Comparison of ENCODE assay signal across 1 cellular context in the genomic region with DNA sequence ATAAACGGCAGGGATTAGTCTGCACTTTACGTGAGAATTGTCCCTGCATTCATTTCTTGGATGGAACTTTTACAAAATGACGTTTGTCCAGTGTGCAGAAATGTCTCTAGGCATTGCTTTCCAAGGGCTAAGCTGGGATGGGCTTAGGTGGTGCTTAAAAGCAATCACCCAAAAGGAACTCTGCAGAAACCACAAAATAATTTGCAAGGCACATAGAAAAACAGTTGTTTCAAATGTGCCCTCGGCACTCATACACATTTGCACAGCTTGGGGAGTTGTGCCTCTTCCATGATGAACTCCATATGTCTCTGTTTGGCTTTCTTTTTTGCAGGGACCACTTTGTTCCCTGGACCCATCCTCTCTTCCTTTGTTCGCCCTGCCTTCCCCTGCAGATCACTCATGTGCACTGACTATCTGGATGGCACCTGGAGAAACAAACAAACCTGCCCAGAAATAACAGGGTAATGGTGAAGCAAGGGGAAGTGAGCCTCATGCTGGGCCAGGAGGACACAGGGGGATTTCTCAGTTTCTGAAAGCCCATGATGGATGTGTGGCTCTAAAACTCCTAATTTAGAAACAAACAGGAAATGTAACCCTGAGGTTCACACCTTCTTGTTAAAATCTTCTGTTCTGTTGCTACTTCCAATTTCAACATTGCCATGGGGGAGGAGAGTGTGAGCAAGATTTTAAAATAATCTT.
TF ChIP-seq lines count a peak whose summit lies in the region.

No MANE protein-coding gene starts in this region.

TF ChIP-seq in SK-N-SH, 30 proteins besides CTCF, POLR2A, EP300 and RAD21 (continued from another document):
- TF ChIP-seq, protein P1, sequence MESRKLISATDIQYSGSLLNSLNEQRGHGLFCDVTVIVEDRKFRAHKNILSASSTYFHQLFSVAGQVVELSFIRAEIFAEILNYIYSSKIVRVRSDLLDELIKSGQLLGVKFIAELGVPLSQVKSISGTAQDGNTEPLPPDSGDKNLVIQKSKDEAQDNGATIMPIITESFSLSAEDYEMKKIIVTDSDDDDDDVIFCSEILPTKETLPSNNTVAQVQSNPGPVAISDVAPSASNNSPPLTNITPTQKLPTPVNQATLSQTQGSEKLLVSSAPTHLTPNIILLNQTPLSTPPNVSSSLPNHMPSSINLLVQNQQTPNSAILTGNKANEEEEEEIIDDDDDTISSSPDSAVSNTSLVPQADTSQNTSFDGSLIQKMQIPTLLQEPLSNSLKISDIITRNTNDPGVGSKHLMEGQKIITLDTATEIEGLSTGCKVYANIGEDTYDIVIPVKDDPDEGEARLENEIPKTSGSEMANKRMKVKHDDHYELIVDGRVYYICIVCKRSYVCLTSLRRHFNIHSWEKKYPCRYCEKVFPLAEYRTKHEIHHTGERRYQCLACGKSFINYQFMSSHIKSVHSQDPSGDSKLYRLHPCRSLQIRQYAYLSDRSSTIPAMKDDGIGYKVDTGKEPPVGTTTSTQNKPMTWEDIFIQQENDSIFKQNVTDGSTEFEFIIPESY (IDR thresholded peaks at IDR 0.05; ENCODE audit: borderline replicate concordance, low read depth) = no peak
- TF ChIP-seq, protein P2, sequence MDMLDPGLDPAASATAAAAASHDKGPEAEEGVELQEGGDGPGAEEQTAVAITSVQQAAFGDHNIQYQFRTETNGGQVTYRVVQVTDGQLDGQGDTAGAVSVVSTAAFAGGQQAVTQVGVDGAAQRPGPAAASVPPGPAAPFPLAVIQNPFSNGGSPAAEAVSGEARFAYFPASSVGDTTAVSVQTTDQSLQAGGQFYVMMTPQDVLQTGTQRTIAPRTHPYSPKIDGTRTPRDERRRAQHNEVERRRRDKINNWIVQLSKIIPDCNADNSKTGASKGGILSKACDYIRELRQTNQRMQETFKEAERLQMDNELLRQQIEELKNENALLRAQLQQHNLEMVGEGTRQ (IDR thresholded peaks at IDR 0.05; ENCODE audit: borderline replicate concordance, low read depth, low read length) = no peak
- TF ChIP-seq POLR2AphosphoS5 (IDR thresholded peaks at IDR 0.05; ENCODE audit: low read depth, low read length) (no peak), RCOR1 (IDR thresholded peaks at IDR 0.05; ENCODE audit: low read length) (no peak)
